11 cellular contexts compared by ENCODE assay signal in genomic region chr3:186217820-186218164, GRCh38.
DNase-seq lines count a peak whose midpoint lies in the region; ATAC-seq and TF ChIP-seq lines count a peak whose summit lies in the region.
"Had no signal": no experiment of that assay in that cellular context is flagged by ENCODE, and none has a peak within 500 bp of the region (broad histone marks: within the 10 kb centered on the region; RNA-seq: fewer than 3 reads in every experiment).

No MANE protein-coding gene starts in this region.

- H3K4me3 ChIP-seq in stomach, result no peak overlapping the region
- H3K4me3 ChIP-seq: breast epithelium had no signal

- intact Hi-C loops in stomach (cut with DNase I; ENCODE audit: low total_unique reads), result no loop called here

- H3K27me3 ChIP-seq in stomach, result no peaks in the 10 kb centered on the region

- DNase-seq in GM10248 (ENCODE audit: extremely low spot score) (peak; percentile 76), amniotic epithelial cell (ENCODE audit: low read depth) (peak; percentile 71), amniotic stem cell (lab: John Stamatoyannopoulos, UW) (no peak), stomach (no peak), DMS114 treated with DMSO at 0.1 percent for 48 hours (lab: John Stamatoyannopoulos, UW; ENCODE audit: unreplicated experiment) (no peak), AG08395 (ENCODE audit: low spot score) (no peak)
- DNase-seq: left colon, SIG-M5 had no signal

- CTCF ChIA-PET in GM10248 (lab: Yijun Ruan, JAX), result interaction anchor here (1.4 to 5.2 kb wide), 7 partner anchors 10 to 322 kb away, joined by 3 to 29 read pairs (median 11); no protein-coding TSS in a partner anchor

- no peak overlapping the region for H3K27ac ChIP-seq in stomach
- H3K27ac ChIP-seq: breast epithelium had no signal

- no peaks in the 10 kb centered on the region for H3K36me3 ChIP-seq in stomach
- H3K36me3 ChIP-seq: breast epithelium had no signal

- H3K9me3 ChIP-seq in stomach, result no peaks in the 10 kb centered on the region
- H3K9me3 ChIP-seq: breast epithelium had no signal

- no peak for TF ChIP-seq EP300 in stomach (IDR thresholded peaks at IDR 0.05)

- peaks cover 0 to 11% (median 2%) of the 10 kb centered on the region in 4 donors for H3K4me1 ChIP-seq in stomach

- ATAC-seq in GM19395 (IDR thresholded peaks at IDR 0.05; ENCODE audit: unreplicated experiment) (peak; percentile 97), HG03139 (IDR thresholded peaks at IDR 0.05; ENCODE audit: unreplicated experiment) (peak; percentile 76)
- ATAC-seq: left colon had no signal

- 40 to 80% (median 61%) methylated on average over 1 of the region's 1 CpG for WGBS in stomach, 5 donors

- TF ChIP-seq CTCF in GM10248 (IDR thresholded peaks at IDR 0.05; ENCODE audit: control extremely low read depth, extremely low read depth, low read depth, missing control alignments) (no peak), stomach (IDR thresholded peaks at IDR 0.05) (no peak)

- no peak for TF ChIP-seq POLR2A in stomach (IDR thresholded peaks at IDR 0.05)

- POLR2A ChIA-PET in GM10248 (lab: Yijun Ruan, JAX), result no interaction called here

Comparison
In these comparisons a context has a peak if more than half of its experiments do, and no peak if none do; other contexts are left out.
1. DNase-seq: peak in GM10248 (single experiment) and amniotic epithelial cell (single experiment); none in amniotic stem cell (single experiment), stomach (single experiment), DMS114 treated with DMSO at 0.1 percent for 48 hours (single experiment) and AG08395 (single experiment).